Comparison of ENCODE assay signal across 1 cellular context in the genomic region with DNA sequence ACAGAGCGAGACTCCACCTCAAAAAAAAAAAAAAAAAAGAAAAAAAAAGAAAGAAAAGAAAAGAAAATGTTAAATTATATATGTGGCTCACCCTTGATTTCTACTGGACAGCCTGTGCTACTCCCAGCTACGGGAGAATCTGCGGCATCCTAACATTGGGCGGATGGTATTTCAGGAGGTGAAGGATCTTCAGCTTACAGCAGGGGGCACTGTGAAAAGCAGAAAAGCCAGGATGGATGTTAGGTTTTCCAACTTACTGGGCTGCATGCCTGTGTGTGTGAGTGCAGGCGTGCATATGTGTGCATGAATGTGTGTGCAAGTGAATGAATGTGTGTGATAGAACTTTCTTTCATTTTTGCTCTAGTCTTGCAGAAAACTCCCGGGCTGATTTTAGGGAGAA.
TF ChIP-seq lines count a peak whose summit lies in the region.

No MANE protein-coding gene starts in this region.

TF ChIP-seq in SK-N-SH treated with all-trans-retinoic acid at 6 μM for 48 hours, 23 proteins besides CTCF, POLR2A, EP300 and RAD21 (continued from another document):
- no peak for TF ChIP-seq RARB (CRISPR knock-in tag; IDR thresholded peaks at IDR 0.05)
- TF ChIP-seq, protein P1, sequence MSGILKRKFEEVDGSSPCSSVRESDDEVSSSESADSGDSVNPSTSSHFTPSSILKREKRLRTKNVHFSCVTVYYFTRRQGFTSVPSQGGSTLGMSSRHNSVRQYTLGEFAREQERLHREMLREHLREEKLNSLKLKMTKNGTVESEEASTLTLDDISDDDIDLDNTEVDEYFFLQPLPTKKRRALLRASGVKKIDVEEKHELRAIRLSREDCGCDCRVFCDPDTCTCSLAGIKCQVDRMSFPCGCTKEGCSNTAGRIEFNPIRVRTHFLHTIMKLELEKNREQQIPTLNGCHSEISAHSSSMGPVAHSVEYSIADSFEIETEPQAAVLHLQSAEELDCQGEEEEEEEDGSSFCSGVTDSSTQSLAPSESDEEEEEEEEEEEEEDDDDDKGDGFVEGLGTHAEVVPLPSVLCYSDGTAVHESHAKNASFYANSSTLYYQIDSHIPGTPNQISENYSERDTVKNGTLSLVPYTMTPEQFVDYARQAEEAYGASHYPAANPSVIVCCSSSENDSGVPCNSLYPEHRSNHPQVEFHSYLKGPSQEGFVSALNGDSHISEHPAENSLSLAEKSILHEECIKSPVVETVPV (CRISPR knock-in tag; IDR thresholded peaks at IDR 0.05) = no peak
- TF ChIP-seq, protein P2, sequence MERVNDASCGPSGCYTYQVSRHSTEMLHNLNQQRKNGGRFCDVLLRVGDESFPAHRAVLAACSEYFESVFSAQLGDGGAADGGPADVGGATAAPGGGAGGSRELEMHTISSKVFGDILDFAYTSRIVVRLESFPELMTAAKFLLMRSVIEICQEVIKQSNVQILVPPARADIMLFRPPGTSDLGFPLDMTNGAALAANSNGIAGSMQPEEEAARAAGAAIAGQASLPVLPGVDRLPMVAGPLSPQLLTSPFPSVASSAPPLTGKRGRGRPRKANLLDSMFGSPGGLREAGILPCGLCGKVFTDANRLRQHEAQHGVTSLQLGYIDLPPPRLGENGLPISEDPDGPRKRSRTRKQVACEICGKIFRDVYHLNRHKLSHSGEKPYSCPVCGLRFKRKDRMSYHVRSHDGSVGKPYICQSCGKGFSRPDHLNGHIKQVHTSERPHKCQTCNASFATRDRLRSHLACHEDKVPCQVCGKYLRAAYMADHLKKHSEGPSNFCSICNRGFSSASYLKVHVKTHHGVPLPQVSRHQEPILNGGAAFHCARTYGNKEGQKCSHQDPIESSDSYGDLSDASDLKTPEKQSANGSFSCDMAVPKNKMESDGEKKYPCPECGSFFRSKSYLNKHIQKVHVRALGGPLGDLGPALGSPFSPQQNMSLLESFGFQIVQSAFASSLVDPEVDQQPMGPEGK (CRISPR knock-in tag; IDR thresholded peaks at IDR 0.05; ENCODE audit: borderline replicate concordance) = no peak
